2 cellular contexts compared by ENCODE assay signal in the genomic region with DNA sequence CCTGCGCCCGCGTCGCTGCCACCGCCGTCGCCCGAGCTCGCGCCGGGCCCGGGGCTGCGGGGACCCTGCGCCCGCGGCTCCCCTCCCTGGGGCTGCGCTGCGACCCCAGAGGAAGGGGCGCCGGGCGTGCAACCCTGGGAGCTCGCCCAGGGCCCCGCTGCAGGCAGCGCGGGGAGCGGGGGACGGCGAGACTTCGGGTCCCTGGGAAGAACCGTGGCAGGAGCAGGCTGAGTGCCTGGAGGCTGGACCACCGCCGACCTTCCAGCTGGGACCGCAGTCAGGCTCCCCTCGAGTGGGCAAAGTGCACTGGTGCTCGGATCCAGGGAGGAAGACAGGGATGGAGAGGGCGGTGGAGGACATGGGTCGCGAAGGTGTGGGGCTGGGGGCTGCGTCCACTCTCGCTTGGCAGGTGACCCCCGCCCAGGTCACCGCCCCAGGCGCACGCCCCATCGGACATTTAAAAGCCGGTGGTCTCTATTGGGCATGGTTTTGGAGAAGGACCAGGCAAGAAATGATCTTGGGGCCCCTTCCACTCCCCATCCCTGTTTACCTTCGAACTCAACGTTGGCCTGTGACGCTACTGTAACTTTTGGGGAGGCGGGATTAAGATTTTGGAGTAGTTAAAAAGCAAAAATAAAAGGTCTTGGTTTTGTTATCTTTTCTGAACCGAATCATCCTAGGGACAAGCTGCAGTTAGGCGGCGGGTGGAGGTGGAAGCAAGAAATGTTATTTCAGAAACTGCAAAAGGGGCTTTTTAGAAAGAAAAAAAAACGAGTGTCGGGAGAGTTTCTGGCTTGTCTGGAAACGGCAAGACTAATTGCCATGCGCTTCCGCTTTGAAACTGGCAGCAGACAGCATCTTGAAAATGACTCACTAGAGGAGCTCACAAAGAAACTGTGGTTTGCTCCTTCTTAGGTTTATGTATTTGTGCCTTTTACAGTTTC.
TF ChIP-seq lines count a peak whose summit lies in the region.

No MANE protein-coding gene starts in this region.

TF ChIP-seq in HEK293, 187 proteins besides CTCF, POLR2A, EP300 and RAD21 (continues in another document):
- TF ChIP-seq ZNF629 (tag by site-specific recombination; IDR thresholded peaks at IDR 0.05) (peak; percentile 25; the same call in 1 of the 2 replicates), ZBTB20 (tag by site-specific recombination; IDR thresholded peaks at IDR 0.05) (peak; percentile 75), ZIC2 (tag by site-specific recombination; IDR thresholded peaks at IDR 0.05) (peak; percentile 65), ZNF302 (tag by site-specific recombination; IDR thresholded peaks at IDR 0.05; ENCODE audit: low read depth) (no peak), ZFP37 (tag by site-specific recombination; IDR thresholded peaks at IDR 0.05) (0 out of 2 replicates have a peak, but pooled peaks have one; percentile 51), ZNF660 (tag by site-specific recombination; IDR thresholded peaks at IDR 0.05) (peak; percentile 31; the same call in 1 of the 2 replicates), EGR2 (tag by site-specific recombination; IDR thresholded peaks at IDR 0.05; ENCODE audit: low read depth) (no peak), ZNF19 (tag by site-specific recombination; IDR thresholded peaks at IDR 0.05; ENCODE audit: low read depth) (no peak), ZBTB8A (tag by site-specific recombination; IDR thresholded peaks at IDR 0.05) (peak; percentile 67), ZXDB (tag by site-specific recombination; IDR thresholded peaks at IDR 0.05) (peak; percentile 23; the same call in 1 of the 2 replicates), ZNF335 (tag by site-specific recombination; conservative IDR thresholded peaks at IDR 0.05) (peak; percentile 71), KLF9 (tag by site-specific recombination; IDR thresholded peaks at IDR 0.05; ENCODE audit: low read depth) (peak; percentile 13; the same call in 1 of the 2 replicates), KLF1 (tag by site-specific recombination; IDR thresholded peaks at IDR 0.05) (0 out of 2 replicates have a peak, but pooled peaks have one; percentile 12)
- TF ChIP-seq, protein P1, sequence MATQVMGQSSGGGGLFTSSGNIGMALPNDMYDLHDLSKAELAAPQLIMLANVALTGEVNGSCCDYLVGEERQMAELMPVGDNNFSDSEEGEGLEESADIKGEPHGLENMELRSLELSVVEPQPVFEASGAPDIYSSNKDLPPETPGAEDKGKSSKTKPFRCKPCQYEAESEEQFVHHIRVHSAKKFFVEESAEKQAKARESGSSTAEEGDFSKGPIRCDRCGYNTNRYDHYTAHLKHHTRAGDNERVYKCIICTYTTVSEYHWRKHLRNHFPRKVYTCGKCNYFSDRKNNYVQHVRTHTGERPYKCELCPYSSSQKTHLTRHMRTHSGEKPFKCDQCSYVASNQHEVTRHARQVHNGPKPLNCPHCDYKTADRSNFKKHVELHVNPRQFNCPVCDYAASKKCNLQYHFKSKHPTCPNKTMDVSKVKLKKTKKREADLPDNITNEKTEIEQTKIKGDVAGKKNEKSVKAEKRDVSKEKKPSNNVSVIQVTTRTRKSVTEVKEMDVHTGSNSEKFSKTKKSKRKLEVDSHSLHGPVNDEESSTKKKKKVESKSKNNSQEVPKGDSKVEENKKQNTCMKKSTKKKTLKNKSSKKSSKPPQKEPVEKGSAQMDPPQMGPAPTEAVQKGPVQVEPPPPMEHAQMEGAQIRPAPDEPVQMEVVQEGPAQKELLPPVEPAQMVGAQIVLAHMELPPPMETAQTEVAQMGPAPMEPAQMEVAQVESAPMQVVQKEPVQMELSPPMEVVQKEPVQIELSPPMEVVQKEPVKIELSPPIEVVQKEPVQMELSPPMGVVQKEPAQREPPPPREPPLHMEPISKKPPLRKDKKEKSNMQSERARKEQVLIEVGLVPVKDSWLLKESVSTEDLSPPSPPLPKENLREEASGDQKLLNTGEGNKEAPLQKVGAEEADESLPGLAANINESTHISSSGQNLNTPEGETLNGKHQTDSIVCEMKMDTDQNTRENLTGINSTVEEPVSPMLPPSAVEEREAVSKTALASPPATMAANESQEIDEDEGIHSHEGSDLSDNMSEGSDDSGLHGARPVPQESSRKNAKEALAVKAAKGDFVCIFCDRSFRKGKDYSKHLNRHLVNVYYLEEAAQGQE (tag by site-specific recombination; IDR thresholded peaks at IDR 0.05) = peak; percentile 55; the same call in 1 of the 2 replicates
- TF ChIP-seq, protein P2, sequence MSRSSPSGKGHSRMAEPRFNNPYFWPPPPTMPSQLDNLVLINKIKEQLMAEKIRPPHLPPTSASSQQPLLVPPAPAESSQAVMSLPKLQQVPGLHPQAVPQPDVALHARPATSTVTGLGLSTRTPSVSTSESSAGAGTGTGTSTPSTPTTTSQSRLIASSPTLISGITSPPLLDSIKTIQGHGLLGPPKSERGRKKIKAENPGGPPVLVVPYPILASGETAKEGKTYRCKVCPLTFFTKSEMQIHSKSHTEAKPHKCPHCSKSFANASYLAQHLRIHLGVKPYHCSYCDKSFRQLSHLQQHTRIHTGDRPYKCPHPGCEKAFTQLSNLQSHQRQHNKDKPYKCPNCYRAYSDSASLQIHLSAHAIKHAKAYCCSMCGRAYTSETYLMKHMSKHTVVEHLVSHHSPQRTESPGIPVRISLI (tag by site-specific recombination; IDR thresholded peaks at IDR 0.05) = peak; percentile 60; the same call in 1 of the 2 replicates
- TF ChIP-seq, protein P3, sequence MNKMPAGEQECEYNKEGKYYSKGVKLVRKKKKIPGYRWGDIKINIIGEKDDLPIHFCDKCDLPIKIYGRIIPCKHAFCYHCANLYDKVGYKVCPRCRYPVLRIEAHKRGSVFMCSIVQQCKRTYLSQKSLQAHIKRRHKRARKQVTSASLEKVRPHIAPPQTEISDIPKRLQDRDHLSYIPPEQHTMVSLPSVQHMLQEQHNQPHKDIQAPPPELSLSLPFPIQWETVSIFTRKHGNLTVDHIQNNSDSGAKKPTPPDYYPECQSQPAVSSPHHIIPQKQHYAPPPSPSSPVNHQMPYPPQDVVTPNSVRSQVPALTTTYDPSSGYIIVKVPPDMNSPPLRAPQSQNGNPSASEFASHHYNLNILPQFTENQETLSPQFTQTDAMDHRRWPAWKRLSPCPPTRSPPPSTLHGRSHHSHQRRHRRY (tag by site-specific recombination; IDR thresholded peaks at IDR 0.05) = no peak
- TF ChIP-seq, protein P4, sequence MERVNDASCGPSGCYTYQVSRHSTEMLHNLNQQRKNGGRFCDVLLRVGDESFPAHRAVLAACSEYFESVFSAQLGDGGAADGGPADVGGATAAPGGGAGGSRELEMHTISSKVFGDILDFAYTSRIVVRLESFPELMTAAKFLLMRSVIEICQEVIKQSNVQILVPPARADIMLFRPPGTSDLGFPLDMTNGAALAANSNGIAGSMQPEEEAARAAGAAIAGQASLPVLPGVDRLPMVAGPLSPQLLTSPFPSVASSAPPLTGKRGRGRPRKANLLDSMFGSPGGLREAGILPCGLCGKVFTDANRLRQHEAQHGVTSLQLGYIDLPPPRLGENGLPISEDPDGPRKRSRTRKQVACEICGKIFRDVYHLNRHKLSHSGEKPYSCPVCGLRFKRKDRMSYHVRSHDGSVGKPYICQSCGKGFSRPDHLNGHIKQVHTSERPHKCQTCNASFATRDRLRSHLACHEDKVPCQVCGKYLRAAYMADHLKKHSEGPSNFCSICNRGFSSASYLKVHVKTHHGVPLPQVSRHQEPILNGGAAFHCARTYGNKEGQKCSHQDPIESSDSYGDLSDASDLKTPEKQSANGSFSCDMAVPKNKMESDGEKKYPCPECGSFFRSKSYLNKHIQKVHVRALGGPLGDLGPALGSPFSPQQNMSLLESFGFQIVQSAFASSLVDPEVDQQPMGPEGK (tag by site-specific recombination; IDR thresholded peaks at IDR 0.05) = peak; percentile 79

TF ChIP-seq in HepG2, 621 proteins besides CTCF, POLR2A, EP300 and RAD21 (continued from another document and continues in another):
- TF ChIP-seq, protein P5, sequence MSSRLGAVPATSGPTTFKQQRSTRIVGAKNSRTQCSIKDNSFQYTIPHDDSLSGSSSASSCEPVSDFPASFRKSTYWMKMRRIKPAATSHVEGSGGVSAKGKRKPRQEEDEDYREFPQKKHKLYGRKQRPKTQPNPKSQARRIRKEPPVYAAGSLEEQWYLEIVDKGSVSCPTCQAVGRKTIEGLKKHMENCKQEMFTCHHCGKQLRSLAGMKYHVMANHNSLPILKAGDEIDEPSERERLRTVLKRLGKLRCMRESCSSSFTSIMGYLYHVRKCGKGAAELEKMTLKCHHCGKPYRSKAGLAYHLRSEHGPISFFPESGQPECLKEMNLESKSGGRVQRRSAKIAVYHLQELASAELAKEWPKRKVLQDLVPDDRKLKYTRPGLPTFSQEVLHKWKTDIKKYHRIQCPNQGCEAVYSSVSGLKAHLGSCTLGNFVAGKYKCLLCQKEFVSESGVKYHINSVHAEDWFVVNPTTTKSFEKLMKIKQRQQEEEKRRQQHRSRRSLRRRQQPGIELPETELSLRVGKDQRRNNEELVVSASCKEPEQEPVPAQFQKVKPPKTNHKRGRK (CRISPR knock-in tag; IDR thresholded peaks at IDR 0.05) = no peak
- TF ChIP-seq FOXP1 (IDR thresholded peaks at IDR 0.05) = no peak
- no peak for TF ChIP-seq FOXP1 (CRISPR knock-in tag; IDR thresholded peaks at IDR 0.05)
- TF ChIP-seq, protein P6, sequence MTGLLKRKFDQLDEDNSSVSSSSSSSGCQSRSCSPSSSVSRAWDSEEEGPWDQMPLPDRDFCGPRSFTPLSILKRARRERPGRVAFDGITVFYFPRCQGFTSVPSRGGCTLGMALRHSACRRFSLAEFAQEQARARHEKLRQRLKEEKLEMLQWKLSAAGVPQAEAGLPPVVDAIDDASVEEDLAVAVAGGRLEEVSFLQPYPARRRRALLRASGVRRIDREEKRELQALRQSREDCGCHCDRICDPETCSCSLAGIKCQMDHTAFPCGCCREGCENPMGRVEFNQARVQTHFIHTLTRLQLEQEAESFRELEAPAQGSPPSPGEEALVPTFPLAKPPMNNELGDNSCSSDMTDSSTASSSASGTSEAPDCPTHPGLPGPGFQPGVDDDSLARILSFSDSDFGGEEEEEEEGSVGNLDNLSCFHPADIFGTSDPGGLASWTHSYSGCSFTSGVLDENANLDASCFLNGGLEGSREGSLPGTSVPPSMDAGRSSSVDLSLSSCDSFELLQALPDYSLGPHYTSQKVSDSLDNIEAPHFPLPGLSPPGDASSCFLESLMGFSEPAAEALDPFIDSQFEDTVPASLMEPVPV (CRISPR knock-in tag; IDR thresholded peaks at IDR 0.05) = no peak
- 0 out of 2 replicates have a peak, but pooled peaks have one; percentile 46 for TF ChIP-seq ZNF263 (CRISPR knock-in tag; IDR thresholded peaks at IDR 0.05)
- no peak for TF ChIP-seq FOXK1 (CRISPR knock-in tag; IDR thresholded peaks at IDR 0.05; ENCODE audit: borderline replicate concordance, low read depth)
- TF ChIP-seq ZSCAN9 (CRISPR knock-in tag; IDR thresholded peaks at IDR 0.05; ENCODE audit: borderline replicate concordance) = no peak
- no peak for TF ChIP-seq ZNF431 (CRISPR knock-in tag; IDR thresholded peaks at IDR 0.05; ENCODE audit: borderline replicate concordance, low read depth)
- TF ChIP-seq ARNT2 (CRISPR knock-in tag; IDR thresholded peaks at IDR 0.05; ENCODE audit: low read depth) = no peak
- TF ChIP-seq AKAP8 (CRISPR knock-in tag; IDR thresholded peaks at IDR 0.05) = no peak
- TF ChIP-seq DNMT1 (CRISPR knock-in tag; IDR thresholded peaks at IDR 0.05) = no peak
- TF ChIP-seq, protein P7, sequence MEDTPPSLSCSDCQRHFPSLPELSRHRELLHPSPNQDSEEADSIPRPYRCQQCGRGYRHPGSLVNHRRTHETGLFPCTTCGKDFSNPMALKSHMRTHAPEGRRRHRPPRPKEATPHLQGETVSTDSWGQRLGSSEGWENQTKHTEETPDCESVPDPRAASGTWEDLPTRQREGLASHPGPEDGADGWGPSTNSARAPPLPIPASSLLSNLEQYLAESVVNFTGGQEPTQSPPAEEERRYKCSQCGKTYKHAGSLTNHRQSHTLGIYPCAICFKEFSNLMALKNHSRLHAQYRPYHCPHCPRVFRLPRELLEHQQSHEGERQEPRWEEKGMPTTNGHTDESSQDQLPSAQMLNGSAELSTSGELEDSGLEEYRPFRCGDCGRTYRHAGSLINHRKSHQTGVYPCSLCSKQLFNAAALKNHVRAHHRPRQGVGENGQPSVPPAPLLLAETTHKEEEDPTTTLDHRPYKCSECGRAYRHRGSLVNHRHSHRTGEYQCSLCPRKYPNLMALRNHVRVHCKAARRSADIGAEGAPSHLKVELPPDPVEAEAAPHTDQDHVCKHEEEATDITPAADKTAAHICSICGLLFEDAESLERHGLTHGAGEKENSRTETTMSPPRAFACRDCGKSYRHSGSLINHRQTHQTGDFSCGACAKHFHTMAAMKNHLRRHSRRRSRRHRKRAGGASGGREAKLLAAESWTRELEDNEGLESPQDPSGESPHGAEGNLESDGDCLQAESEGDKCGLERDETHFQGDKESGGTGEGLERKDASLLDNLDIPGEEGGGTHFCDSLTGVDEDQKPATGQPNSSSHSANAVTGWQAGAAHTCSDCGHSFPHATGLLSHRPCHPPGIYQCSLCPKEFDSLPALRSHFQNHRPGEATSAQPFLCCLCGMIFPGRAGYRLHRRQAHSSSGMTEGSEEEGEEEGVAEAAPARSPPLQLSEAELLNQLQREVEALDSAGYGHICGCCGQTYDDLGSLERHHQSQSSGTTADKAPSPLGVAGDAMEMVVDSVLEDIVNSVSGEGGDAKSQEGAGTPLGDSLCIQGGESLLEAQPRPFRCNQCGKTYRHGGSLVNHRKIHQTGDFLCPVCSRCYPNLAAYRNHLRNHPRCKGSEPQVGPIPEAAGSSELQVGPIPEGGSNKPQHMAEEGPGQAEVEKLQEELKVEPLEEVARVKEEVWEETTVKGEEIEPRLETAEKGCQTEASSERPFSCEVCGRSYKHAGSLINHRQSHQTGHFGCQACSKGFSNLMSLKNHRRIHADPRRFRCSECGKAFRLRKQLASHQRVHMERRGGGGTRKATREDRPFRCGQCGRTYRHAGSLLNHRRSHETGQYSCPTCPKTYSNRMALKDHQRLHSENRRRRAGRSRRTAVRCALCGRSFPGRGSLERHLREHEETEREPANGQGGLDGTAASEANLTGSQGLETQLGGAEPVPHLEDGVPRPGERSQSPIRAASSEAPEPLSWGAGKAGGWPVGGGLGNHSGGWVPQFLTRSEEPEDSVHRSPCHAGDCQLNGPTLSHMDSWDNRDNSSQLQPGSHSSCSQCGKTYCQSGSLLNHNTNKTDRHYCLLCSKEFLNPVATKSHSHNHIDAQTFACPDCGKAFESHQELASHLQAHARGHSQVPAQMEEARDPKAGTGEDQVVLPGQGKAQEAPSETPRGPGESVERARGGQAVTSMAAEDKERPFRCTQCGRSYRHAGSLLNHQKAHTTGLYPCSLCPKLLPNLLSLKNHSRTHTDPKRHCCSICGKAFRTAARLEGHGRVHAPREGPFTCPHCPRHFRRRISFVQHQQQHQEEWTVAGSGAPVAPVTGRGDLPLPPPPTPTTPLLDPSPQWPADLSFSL (CRISPR knock-in tag; IDR thresholded peaks at IDR 0.05) = no peak
- no peak for TF ChIP-seq ARNTL (CRISPR knock-in tag; IDR thresholded peaks at IDR 0.05)
- no peak for TF ChIP-seq GZF1 (CRISPR knock-in tag; IDR thresholded peaks at IDR 0.05)
- no peak for TF ChIP-seq TBX3 (IDR thresholded peaks at IDR 0.05; ENCODE audit: borderline replicate concordance)
- TF ChIP-seq, protein P8, sequence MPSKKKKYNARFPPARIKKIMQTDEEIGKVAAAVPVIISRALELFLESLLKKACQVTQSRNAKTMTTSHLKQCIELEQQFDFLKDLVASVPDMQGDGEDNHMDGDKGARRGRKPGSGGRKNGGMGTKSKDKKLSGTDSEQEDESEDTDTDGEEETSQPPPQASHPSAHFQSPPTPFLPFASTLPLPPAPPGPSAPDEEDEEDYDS (CRISPR knock-in tag; IDR thresholded peaks at IDR 0.05) = no peak
- no peak for TF ChIP-seq SATB2 (CRISPR knock-in tag; IDR thresholded peaks at IDR 0.05)
- no peak for TF ChIP-seq ZNF567 (CRISPR knock-in tag; IDR thresholded peaks at IDR 0.05; ENCODE audit: borderline replicate concordance)
- peak; percentile 73 for TF ChIP-seq ZBTB7B (CRISPR knock-in tag; IDR thresholded peaks at IDR 0.05)
- TF ChIP-seq, protein P9, sequence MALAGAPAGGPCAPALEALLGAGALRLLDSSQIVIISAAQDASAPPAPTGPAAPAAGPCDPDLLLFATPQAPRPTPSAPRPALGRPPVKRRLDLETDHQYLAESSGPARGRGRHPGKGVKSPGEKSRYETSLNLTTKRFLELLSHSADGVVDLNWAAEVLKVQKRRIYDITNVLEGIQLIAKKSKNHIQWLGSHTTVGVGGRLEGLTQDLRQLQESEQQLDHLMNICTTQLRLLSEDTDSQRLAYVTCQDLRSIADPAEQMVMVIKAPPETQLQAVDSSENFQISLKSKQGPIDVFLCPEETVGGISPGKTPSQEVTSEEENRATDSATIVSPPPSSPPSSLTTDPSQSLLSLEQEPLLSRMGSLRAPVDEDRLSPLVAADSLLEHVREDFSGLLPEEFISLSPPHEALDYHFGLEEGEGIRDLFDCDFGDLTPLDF (CRISPR knock-in tag; IDR thresholded peaks at IDR 0.05) = no peak
